In the genomic region with DNA sequence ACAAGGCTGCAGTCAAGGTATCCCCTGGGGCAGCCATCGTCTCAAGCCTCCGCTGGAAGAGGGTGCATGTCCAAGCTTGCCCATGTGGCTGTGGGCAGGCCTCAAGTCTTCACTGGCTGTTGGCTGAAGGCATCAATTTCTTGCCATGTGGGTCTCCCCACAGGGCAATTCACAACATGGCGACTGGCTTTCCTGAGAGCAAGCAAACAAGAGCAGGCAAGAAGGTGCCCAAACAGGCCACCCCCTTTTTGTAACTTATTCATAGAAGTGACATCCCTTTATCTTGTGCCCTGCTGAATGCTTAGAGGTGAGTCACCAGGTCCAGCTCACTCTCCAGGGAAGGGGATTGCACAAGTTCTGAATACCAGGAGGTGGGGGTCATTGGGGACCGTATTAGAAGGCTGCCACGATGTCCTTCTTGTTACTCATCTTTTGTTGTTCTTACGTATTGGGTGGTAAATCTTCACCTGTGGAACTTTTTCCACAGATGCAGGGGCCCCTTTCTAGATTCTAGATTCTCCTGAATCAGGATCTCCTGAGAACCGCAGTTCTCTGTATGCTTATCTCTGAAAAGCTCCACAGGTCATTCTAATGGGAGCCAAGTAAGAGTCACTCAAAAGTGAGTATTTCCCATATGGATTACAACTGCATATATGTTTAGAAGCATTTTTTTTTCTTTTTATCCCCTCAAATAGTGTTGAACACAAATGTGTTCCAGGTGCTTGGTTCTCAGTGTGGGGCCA, we compare ENCODE assay signal across 8 cellular contexts. TPM values are rescaled to one million over a fixed set of nuclear protein-coding genes. Genes with fewer than 3 reads are reported as not detected.
DNase-seq lines count a peak whose midpoint lies in the region; TF ChIP-seq lines count a peak whose summit lies in the region.

No MANE protein-coding gene starts in this region.

- H3K4me2 ChIP-seq in skeletal muscle satellite cell (ENCODE audit: low read length) = peak overlapping the region; percentile 11
- no peak overlapping the region for H3K4me2 ChIP-seq in Karpas-422 (ENCODE audit: low read depth, low read length, poor library complexity, severe bottlenecking)

- H3K9ac ChIP-seq in skeletal muscle satellite cell (ENCODE audit: low read depth, low read length) (peak overlapping the region; percentile 70), Karpas-422 (ENCODE audit: low read length) (no peak overlapping the region)

- no peaks in the 10 kb centered on the region for H3K36me3 ChIP-seq in cardiac muscle cell
- no peaks in the 10 kb centered on the region for H3K36me3 ChIP-seq in skeletal muscle satellite cell (ENCODE audit: insufficient read depth, low read length)
- no peaks in the 10 kb centered on the region for H3K36me3 ChIP-seq in Karpas-422 (ENCODE audit: insufficient read depth, low read length)

- H3K4me1 ChIP-seq in cardiac muscle cell (ENCODE audit: low read depth) (peaks cover 19% of the 10 kb centered on the region), skeletal muscle satellite cell (ENCODE audit: control insufficient read depth, insufficient read depth, low read length) (peaks cover 36% of the 10 kb centered on the region), Karpas-422 (ENCODE audit: low read length) (no peaks in the 10 kb centered on the region)

- H2AFZ ChIP-seq in Karpas-422 (ENCODE audit: low read length) = no peak overlapping the region

- no peaks in the 10 kb centered on the region for H3K9me2 ChIP-seq in Karpas-422 (replicated peaks; ENCODE audit: insufficient read depth, low read length)

- no peaks in the 10 kb centered on the region for H3K79me2 ChIP-seq in Karpas-422 (ENCODE audit: low read length)

- no peaks in the 10 kb centered on the region for H4K20me1 ChIP-seq in Karpas-422 (ENCODE audit: insufficient read depth, low read depth, low read length)

- TF ChIP-seq CTCF in cardiac muscle cell (IDR thresholded peaks at IDR 0.05; ENCODE audit: low read depth, low read length) (no peak), GM20000 (IDR thresholded peaks at IDR 0.05; ENCODE audit: extremely low read depth, missing control alignments) (no peak)

- DNase-seq in HCEC 1CT (peak; percentile 97), SW 1271 (lab: John Stamatoyannopoulos, UW) (peak; percentile 82 to 90), cardiac muscle cell (ENCODE audit: low read depth in 1 of 2, low spot score in 1 of 2) (peak in 1 of 2 donors; percentile 78), Karpas-422 (no peak), GM20000 (ENCODE audit: low spot score) (no peak)
- no peak for DNase-seq in effector CD4-positive, alpha-beta T cell
- no peak for DNase-seq in activated effector memory CD4-positive, alpha-beta T cell treated with Interleukin-2 at 50 U/mL for 16 hours

- H3K4me3 ChIP-seq in cardiac muscle cell (no peak overlapping the region), skeletal muscle satellite cell (ENCODE audit: low read length) (no peak overlapping the region), Karpas-422 (ENCODE audit: low read length) (no peak overlapping the region)

- H3K9me3 ChIP-seq in cardiac muscle cell (ENCODE audit: low read depth) (no peaks in the 10 kb centered on the region), skeletal muscle satellite cell (replicated peaks; ENCODE audit: low read length) (no peaks in the 10 kb centered on the region), Karpas-422 (ENCODE audit: low read length) (no peaks in the 10 kb centered on the region)

- peak overlapping the region; percentile 48 for H3K27ac ChIP-seq in cardiac muscle cell
- no peak overlapping the region for H3K27ac ChIP-seq in Karpas-422 (ENCODE audit: low read length)

- H3K27me3 ChIP-seq in cardiac muscle cell (no peaks in the 10 kb centered on the region), skeletal muscle satellite cell (ENCODE audit: control insufficient read depth, insufficient read depth, low read length) (no peaks in the 10 kb centered on the region), Karpas-422 (ENCODE audit: low read length) (no peaks in the 10 kb centered on the region)

RNA-seq across cellular contexts. Expression of gene MICAL2, which starts 44.2 kb away (rescaled TPM):
- 123 and 178 TPM in 2 replicates for total RNA-seq in cardiac muscle cell
- polyA plus RNA-seq in cardiac muscle cell = 153 and 191 TPM in 2 replicates
- total RNA-seq in skeletal muscle satellite cell (2012; rRNA removed) = 25.6 and 43.9 TPM in 2 replicates
- total RNA-seq in Karpas-422 (2014; rRNA removed; shearing (Covaris generic); ENCODE audit: low replicate concordance) = 0.69 and 0.93 TPM in 2 replicates

RNA-seq across cellular contexts. Expression of gene DKK3, which starts 57.8 kb away (rescaled TPM):
- 180 and 309 TPM in 2 replicates for total RNA-seq in cardiac muscle cell
- polyA plus RNA-seq in cardiac muscle cell = 226 and 238 TPM in 2 replicates
- 11.8 and 17.0 TPM in 2 replicates for total RNA-seq in skeletal muscle satellite cell (2012; rRNA removed)
- not detected in 2 replicates for total RNA-seq in Karpas-422 (2014; rRNA removed; shearing (Covaris generic); ENCODE audit: low replicate concordance)

Comparison
In these comparisons a context has a peak if more than half of its experiments do, and no peak if none do; other contexts are left out.
1. DNase-seq: peak in HCEC 1CT (single experiment) and SW 1271 (2 of 2); none in effector CD4-positive, alpha-beta T cell (single experiment), Karpas-422 (single experiment), activated effector memory CD4-positive, alpha-beta T cell treated with Interleukin-2 at 50 U/mL for 16 hours (single experiment) and GM20000 (single experiment).
2. RNA of gene MICAL2, which starts 44.2 kb away (total RNA-seq): 123 to 178 TPM in cardiac muscle cell; 0.69 to 0.93 TPM in Karpas-422; every median in the first group is over 10 times any median in the second.
3. RNA of gene DKK3, which starts 57.8 kb away (total RNA-seq): 180 to 309 TPM in cardiac muscle cell; not detected in Karpas-422; every median in the first group is over 100 times any median in the second.